ENCODE assay signal across 1 cellular context in the genomic region with DNA sequence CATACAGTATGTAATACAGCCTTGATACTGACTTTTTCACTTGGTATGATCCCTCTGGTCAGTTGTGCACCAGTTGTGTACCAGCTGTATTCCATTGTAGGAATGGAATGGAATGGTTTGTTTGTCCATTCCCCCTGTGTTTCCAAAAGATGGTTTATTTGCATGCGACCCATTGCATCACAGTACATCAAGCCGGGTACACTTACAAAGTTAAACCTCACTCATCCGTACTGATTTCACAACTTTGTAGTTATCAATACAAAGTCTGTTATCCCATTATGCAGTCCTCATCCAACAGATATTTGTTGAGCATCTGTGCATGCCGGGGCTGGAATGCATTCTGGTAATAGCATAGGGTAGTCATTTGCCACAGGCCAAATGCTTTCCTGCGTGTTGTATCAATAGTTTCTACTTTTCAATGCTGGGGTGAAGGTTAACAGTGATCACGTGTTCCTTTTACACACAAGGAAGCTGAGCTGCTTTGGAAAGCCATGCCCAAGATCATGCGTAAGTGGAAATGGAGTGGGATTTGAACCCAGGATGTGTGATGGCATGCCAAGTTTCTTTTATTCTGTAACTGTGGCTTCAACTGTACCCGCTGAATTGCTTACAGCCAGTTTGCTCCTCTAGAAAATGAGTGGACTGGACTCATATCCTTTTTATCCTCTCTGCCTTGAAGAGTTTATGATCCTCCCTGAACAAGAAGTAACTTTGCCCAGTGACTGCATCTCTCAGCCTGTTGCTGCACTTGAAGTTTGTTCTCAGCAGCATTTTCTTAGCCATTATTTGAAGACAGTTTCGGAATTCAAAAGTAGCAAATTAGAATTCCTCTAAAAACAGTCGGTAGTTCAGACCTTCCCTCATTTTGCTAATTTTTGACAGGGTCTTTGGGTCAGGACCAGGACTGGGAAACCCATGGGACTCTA.
A peak's percentile ranks its signal among the peaks of the same experiment; 100 is the strongest.
TF ChIP-seq lines count a peak whose summit lies in the region.

No MANE protein-coding gene starts in this region.

TF ChIP-seq in HepG2, 621 proteins besides CTCF, POLR2A, EP300 and RAD21 (continued from another document and continues in another):
- TF ChIP-seq, protein P1, sequence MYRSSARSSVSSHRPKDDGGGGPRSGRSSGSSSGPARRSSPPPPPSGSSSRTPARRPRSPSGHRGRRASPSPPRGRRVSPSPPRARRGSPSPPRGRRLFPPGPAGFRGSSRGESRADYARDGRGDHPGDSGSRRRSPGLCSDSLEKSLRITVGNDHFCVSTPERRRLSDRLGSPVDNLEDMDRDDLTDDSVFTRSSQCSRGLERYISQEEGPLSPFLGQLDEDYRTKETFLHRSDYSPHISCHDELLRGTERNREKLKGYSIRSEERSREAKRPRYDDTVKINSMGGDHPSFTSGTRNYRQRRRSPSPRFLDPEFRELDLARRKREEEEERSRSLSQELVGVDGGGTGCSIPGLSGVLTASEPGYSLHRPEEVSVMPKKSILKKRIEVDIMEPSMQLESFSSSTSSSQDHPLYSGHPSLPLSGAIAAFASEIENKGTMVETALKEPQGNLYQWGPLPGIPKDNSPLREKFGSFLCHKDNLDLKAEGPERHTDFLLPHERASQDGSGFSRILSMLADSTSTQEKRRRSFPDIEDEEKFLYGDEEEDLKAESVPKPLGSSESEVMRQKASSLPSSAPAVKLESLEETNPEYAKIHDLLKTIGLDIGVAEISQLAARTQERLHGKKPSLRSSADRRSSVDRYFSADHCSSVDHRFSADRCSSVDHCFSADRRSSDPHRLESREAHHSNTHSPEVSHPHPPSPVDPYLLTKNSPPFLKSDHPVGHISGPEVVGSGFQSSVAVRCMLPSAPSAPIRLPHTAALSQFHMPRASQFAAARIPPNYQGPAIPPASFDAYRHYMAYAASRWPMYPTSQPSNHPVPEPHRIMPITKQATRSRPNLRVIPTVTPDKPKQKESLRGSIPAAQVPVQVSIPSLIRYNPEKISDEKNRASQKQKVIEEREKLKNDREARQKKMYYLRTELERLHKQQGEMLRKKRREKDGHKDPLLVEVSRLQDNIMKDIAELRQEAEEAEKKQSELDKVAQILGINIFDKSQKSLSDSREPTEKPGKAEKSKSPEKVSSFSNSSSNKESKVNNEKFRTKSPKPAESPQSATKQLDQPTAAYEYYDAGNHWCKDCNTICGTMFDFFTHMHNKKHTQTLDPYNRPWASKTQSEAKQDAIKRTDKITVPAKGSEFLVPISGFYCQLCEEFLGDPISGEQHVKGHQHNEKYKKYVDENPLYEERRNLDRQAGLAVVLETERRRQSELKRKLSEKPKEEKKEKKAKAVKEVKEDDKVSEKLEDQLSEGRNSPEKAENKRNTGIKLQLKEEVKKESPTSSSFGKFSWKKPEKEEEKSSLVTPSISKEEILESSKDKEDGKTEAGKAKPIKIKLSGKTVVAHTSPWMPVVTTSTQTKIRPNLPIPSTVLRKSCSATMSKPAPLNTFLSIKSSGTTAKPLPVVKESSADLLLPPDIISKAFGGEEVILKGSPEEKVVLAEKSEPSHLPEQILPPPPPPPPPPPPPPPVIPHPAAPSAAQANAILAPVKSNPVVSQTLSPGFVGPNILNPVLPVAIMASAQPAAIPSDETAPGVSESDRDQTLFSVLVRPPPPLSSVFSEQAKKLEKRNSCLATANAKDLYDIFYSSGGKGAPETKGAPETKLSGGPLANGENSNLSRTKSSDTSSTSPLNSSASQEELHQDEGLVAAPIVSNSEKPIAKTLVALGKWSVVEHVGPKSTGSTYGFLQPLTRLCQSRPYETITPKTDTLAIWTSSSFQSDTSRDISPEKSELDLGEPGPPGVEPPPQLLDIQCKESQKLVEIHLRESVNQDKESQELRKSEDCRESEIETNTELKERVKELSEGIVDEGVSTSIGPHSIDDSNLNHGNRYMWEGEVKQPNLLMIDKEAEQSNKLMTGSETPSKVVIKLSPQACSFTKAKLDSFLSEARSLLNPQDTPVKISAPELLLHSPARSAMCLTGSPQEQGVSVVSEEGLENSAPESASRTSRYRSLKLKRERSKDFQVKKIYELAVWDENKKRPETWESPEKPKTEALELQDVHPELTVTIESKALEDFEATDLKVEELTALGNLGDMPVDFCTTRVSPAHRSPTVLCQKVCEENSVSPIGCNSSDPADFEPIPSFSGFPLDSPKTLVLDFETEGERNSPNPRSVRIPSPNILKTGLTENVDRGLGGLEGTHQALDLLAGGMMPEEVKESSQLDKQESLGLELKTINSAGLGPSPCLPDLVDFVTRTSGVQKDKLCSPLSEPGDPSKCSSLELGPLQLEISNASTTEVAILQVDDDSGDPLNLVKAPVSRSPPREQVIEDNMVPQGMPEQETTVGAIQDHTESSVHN (CRISPR knock-in tag; IDR thresholded peaks at IDR 0.05) = no peak
- TF ChIP-seq SETDB1 (CRISPR knock-in tag; IDR thresholded peaks at IDR 0.05; ENCODE audit: borderline replicate concordance) (no peak), JUN (CRISPR knock-in tag; IDR thresholded peaks at IDR 0.05) (peak; percentile 91), SAFB2 (CRISPR knock-in tag; IDR thresholded peaks at IDR 0.05; ENCODE audit: borderline replicate concordance, low read depth) (peak; percentile 43; the same call in 1 of the 2 replicates), KDM5A (IDR thresholded peaks at IDR 0.05; ENCODE audit: borderline replicate concordance, low read length) (peak; percentile 43; the same call in 1 of the 2 replicates), ZSCAN9 (CRISPR knock-in tag; IDR thresholded peaks at IDR 0.05; ENCODE audit: borderline replicate concordance) (peak; percentile 89; the same call in 1 of the 2 replicates), ZNF614 (CRISPR knock-in tag; IDR thresholded peaks at IDR 0.05; ENCODE audit: borderline replicate concordance) (peak; percentile 89), ZNF768 (CRISPR knock-in tag; IDR thresholded peaks at IDR 0.05) (no peak), ZNF547 (CRISPR knock-in tag; IDR thresholded peaks at IDR 0.05) (no peak), DR1 (CRISPR knock-in tag; IDR thresholded peaks at IDR 0.05) (no peak), SRF (IDR thresholded peaks at IDR 0.05; ENCODE audit: low read depth, low read length) (0 out of 2 replicates have a peak, but pooled peaks have one; percentile 11), ZNF496 (CRISPR knock-in tag; IDR thresholded peaks at IDR 0.05; ENCODE audit: insufficient replicate concordance) (no peak), ZNF292 (CRISPR knock-in tag; IDR thresholded peaks at IDR 0.05; ENCODE audit: borderline replicate concordance, low read depth) (peak; percentile 74; the same call in 1 of the 2 replicates), ZBTB21 (CRISPR knock-in tag; IDR thresholded peaks at IDR 0.05) (peak; percentile 84), TBX2 (CRISPR knock-in tag; IDR thresholded peaks at IDR 0.05; ENCODE audit: borderline replicate concordance) (peak; percentile 88), PCBP2 (optimal IDR thresholded peaks at IDR 0.05; ENCODE audit: low read depth, low read length, poor library complexity, severe bottlenecking) (no peak), NFE2L2 (IDR thresholded peaks at IDR 0.05; ENCODE audit: low read length) (no peak), ZBTB7B (CRISPR knock-in tag; IDR thresholded peaks at IDR 0.05) (peak; percentile 76), NR3C1 (CRISPR knock-in tag; IDR thresholded peaks at IDR 0.05) (no peak), ZNF772 (CRISPR knock-in tag; IDR thresholded peaks at IDR 0.05) (no peak), BRCA1 (CRISPR knock-in tag; IDR thresholded peaks at IDR 0.05) (no peak), ZNF563 (CRISPR knock-in tag; IDR thresholded peaks at IDR 0.05) (no peak), ZNF605 (CRISPR knock-in tag; IDR thresholded peaks at IDR 0.05) (no peak), PAX8 (CRISPR knock-in tag; IDR thresholded peaks at IDR 0.05; ENCODE audit: borderline replicate concordance) (peak; percentile 72; the same call in 1 of the 2 replicates), ZNF775 (CRISPR knock-in tag; IDR thresholded peaks at IDR 0.05; ENCODE audit: borderline replicate concordance) (peak; percentile 76; the same call in 1 of the 2 replicates)
- TF ChIP-seq, protein P2, sequence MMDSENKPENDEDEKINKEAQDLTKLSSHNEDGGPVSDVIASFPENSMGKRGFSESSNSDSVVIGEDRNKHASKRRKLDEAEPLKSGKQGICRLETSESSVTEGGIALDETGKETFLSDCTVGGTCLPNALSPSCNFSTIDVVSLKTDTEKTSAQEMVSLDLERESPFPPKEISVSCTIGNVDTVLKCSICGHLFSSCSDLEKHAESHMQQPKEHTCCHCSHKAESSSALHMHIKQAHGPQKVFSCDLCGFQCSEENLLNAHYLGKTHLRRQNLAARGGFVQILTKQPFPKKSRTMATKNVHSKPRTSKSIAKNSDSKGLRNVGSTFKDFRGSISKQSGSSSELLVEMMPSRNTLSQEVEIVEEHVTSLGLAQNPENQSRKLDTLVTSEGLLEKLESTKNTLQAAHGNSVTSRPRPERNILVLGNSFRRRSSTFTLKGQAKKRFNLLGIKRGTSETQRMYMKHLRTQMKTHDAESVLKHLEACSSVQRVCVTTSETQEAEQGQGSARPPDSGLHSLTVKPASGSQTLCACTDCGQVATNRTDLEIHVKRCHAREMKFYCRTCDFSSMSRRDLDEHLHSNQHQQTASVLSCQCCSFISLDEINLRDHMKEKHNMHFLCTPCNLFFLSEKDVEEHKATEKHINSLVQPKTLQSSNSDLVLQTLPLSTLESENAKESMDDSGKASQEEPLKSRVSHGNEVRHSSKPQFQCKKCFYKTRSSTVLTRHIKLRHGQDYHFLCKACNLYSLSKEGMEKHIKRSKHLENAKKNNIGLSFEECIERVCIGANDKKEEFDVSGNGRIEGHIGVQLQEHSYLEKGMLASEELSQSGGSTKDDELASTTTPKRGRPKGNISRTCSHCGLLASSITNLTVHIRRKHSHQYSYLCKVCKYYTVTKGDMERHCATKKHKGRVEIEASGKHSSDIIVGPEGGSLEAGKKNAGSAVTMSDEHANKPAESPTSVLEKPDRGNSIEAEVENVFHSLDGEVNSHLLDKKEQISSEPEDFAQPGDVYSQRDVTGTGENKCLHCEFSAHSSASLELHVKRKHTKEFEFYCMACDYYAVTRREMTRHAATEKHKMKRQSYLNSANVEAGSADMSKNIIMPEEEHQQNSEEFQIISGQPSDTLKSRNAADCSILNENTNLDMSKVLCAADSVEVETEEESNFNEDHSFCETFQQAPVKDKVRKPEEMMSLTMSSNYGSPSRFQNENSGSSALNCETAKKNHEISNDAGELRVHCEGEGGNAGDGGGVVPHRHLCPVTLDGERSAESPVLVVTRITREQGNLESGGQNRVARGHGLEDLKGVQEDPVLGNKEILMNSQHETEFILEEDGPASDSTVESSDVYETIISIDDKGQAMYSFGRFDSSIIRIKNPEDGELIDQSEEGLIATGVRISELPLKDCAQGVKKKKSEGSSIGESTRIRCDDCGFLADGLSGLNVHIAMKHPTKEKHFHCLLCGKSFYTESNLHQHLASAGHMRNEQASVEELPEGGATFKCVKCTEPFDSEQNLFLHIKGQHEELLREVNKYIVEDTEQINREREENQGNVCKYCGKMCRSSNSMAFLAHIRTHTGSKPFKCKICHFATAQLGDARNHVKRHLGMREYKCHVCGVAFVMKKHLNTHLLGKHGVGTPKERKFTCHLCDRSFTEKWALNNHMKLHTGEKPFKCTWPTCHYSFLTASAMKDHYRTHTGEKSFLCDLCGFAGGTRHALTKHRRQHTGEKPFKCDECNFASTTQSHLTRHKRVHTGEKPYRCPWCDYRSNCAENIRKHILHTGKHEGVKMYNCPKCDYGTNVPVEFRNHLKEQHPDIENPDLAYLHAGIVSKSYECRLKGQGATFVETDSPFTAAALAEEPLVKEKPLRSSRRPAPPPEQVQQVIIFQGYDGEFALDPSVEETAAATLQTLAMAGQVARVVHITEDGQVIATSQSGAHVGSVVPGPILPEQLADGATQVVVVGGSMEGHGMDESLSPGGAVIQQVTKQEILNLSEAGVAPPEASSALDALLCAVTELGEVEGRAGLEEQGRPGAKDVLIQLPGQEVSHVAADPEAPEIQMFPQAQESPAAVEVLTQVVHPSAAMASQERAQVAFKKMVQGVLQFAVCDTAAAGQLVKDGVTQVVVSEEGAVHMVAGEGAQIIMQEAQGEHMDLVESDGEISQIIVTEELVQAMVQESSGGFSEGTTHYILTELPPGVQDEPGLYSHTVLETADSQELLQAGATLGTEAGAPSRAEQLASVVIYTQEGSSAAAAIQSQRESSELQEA (CRISPR knock-in tag; IDR thresholded peaks at IDR 0.05; ENCODE audit: not compliant biosample characterization) = no peak
- TF ChIP-seq, protein P3, sequence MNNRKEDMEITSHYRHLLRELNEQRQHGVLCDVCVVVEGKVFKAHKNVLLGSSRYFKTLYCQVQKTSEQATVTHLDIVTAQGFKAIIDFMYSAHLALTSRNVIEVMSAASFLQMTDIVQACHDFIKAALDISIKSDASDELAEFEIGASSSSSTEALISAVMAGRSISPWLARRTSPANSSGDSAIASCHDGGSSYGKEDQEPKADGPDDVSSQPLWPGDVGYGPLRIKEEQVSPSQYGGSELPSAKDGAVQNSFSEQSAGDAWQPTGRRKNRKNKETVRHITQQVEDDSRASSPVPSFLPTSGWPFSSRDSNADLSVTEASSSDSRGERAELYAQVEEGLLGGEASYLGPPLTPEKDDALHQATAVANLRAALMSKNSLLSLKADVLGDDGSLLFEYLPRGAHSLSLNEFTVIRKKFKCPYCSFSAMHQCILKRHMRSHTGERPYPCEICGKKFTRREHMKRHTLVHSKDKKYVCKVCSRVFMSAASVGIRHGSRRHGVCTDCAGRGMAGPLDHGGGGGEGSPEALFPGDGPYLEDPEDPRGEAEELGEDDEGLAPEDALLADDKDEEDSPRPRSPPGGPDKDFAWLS (CRISPR knock-in tag; IDR thresholded peaks at IDR 0.05; ENCODE audit: borderline replicate concordance) = peak; percentile 67; the same call in 1 of the 2 replicates
- TF ChIP-seq, protein P4, sequence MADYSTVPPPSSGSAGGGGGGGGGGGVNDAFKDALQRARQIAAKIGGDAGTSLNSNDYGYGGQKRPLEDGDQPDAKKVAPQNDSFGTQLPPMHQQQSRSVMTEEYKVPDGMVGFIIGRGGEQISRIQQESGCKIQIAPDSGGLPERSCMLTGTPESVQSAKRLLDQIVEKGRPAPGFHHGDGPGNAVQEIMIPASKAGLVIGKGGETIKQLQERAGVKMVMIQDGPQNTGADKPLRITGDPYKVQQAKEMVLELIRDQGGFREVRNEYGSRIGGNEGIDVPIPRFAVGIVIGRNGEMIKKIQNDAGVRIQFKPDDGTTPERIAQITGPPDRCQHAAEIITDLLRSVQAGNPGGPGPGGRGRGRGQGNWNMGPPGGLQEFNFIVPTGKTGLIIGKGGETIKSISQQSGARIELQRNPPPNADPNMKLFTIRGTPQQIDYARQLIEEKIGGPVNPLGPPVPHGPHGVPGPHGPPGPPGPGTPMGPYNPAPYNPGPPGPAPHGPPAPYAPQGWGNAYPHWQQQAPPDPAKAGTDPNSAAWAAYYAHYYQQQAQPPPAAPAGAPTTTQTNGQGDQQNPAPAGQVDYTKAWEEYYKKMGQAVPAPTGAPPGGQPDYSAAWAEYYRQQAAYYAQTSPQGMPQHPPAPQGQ (CRISPR knock-in tag; IDR thresholded peaks at IDR 0.05; ENCODE audit: borderline replicate concordance) = no peak
- TF ChIP-seq, protein P5, sequence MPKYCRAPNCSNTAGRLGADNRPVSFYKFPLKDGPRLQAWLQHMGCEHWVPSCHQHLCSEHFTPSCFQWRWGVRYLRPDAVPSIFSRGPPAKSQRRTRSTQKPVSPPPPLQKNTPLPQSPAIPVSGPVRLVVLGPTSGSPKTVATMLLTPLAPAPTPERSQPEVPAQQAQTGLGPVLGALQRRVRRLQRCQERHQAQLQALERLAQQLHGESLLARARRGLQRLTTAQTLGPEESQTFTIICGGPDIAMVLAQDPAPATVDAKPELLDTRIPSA (CRISPR knock-in tag; IDR thresholded peaks at IDR 0.05; ENCODE audit: borderline replicate concordance) = no peak
